Comparison of ENCODE assay signal across 1 cellular context in genomic region chr1:231039161-231040018, GRCh38.
TF ChIP-seq lines count a peak whose summit lies in the region.

No MANE protein-coding gene starts in this region.

TF ChIP-seq in HEK293, 187 proteins besides CTCF, POLR2A, EP300 and RAD21 (continued from another document and continues in another):
- TF ChIP-seq ZNF529 (tag by site-specific recombination; IDR thresholded peaks at IDR 0.05; ENCODE audit: insufficient replicate concordance) (no peak), SCRT1 (tag by site-specific recombination; IDR thresholded peaks at IDR 0.05; ENCODE audit: borderline replicate concordance) (no peak), MYNN (tag by site-specific recombination; IDR thresholded peaks at IDR 0.05; ENCODE audit: borderline replicate concordance) (no peak), SP3 (tag by site-specific recombination; IDR thresholded peaks at IDR 0.05) (peak; percentile 58), HOXD13 (CRISPR knock-in tag; IDR thresholded peaks at IDR 0.05; ENCODE audit: borderline replicate concordance) (no peak), HOXA7 (CRISPR knock-in tag; IDR thresholded peaks at IDR 0.05; ENCODE audit: borderline replicate concordance) (no peak), GFI1B (tag by site-specific recombination; IDR thresholded peaks at IDR 0.05) (no peak), ZBTB1 (tag by site-specific recombination; IDR thresholded peaks at IDR 0.05) (0 out of 2 replicates have a peak, but pooled peaks have one; percentile 30), ZFP69B (tag by site-specific recombination; IDR thresholded peaks at IDR 0.05) (no peak), ZBTB11 (tag by site-specific recombination; conservative IDR thresholded peaks at IDR 0.05; ENCODE audit: low read depth) (peak; percentile 83), IKZF3 (tag by site-specific recombination; IDR thresholded peaks at IDR 0.05) (0 out of 2 replicates have a peak, but pooled peaks have one; percentile 33), ZFHX2 (tag by site-specific recombination; conservative IDR thresholded peaks at IDR 0.05) (peak; percentile 69), ZNF76 (tag by site-specific recombination; IDR thresholded peaks at IDR 0.05; ENCODE audit: borderline replicate concordance, low read depth) (peak; percentile 21; the same call in 1 of the 2 replicates), ZNF544 (tag by site-specific recombination; IDR thresholded peaks at IDR 0.05) (no peak), ZNF146 (tag by site-specific recombination; IDR thresholded peaks at IDR 0.05) (no peak), ZNF501 (tag by site-specific recombination; IDR thresholded peaks at IDR 0.05) (peak; percentile 92), ZNF23 (tag by site-specific recombination; IDR thresholded peaks at IDR 0.05; ENCODE audit: borderline replicate concordance) (no peak), ZNF433 (tag by site-specific recombination; IDR thresholded peaks at IDR 0.05; ENCODE audit: low read depth) (no peak), ZNF571 (tag by site-specific recombination; IDR thresholded peaks at IDR 0.05) (no peak), ZNF335 (tag by site-specific recombination; conservative IDR thresholded peaks at IDR 0.05) (peak; percentile 97), ZNF658 (tag by site-specific recombination; IDR thresholded peaks at IDR 0.05) (no peak), ZNF560 (tag by site-specific recombination; IDR thresholded peaks at IDR 0.05; ENCODE audit: borderline replicate concordance) (no peak), WT1 (tag by site-specific recombination; IDR thresholded peaks at IDR 0.05) (peak; percentile 54; the same call in 1 of the 2 replicates), ZNF837 (tag by site-specific recombination; IDR thresholded peaks at IDR 0.05) (no peak), ZNF311 (tag by site-specific recombination; IDR thresholded peaks at IDR 0.05; ENCODE audit: borderline replicate concordance) (no peak), ZNF274 (IDR thresholded peaks at IDR 0.05; ENCODE audit: low read length) (no peak), ZNF274 (tag by site-specific recombination; IDR thresholded peaks at IDR 0.05; ENCODE audit: borderline replicate concordance) (no peak), ZBTB49 (tag by site-specific recombination; IDR thresholded peaks at IDR 0.05; ENCODE audit: low read depth) (no peak), ZNF558 (tag by site-specific recombination; IDR thresholded peaks at IDR 0.05) (no peak), ZNF777 (tag by site-specific recombination; IDR thresholded peaks at IDR 0.05; ENCODE audit: borderline replicate concordance) (no peak), ZNF37A (tag by site-specific recombination; IDR thresholded peaks at IDR 0.05) (no peak), ZNF677 (tag by site-specific recombination; IDR thresholded peaks at IDR 0.05) (0 out of 2 replicates have a peak, but pooled peaks have one; percentile 39), ZFP37 (tag by site-specific recombination; IDR thresholded peaks at IDR 0.05) (peak; percentile 94), SALL2 (tag by site-specific recombination; IDR thresholded peaks at IDR 0.05; ENCODE audit: borderline replicate concordance) (no peak), ZBTB7A (tag by site-specific recombination; IDR thresholded peaks at IDR 0.05; ENCODE audit: low read depth) (0 out of 2 replicates have a peak, but pooled peaks have one; percentile 57), SCRT2 (tag by site-specific recombination; IDR thresholded peaks at IDR 0.05) (no peak), MZF1 (tag by site-specific recombination; IDR thresholded peaks at IDR 0.05; ENCODE audit: borderline replicate concordance) (no peak), ZIC2 (tag by site-specific recombination; IDR thresholded peaks at IDR 0.05) (peak; percentile 46), ZNF555 (tag by site-specific recombination; conservative IDR thresholded peaks at IDR 0.05) (no peak), ZNF223 (tag by site-specific recombination; IDR thresholded peaks at IDR 0.05) (no peak), OVOL3 (tag by site-specific recombination; IDR thresholded peaks at IDR 0.05) (no peak), ZBTB17 (tag by site-specific recombination; IDR thresholded peaks at IDR 0.05) (peak; percentile 89), ZNF24 (tag by site-specific recombination; IDR thresholded peaks at IDR 0.05) (0 out of 2 replicates have a peak, but pooled peaks have one; percentile 65), ZNF521 (tag by site-specific recombination; IDR thresholded peaks at IDR 0.05) (no peak), ZNF629 (tag by site-specific recombination; IDR thresholded peaks at IDR 0.05) (peak; percentile 32; the same call in 1 of the 2 replicates)
- TF ChIP-seq, protein P1, sequence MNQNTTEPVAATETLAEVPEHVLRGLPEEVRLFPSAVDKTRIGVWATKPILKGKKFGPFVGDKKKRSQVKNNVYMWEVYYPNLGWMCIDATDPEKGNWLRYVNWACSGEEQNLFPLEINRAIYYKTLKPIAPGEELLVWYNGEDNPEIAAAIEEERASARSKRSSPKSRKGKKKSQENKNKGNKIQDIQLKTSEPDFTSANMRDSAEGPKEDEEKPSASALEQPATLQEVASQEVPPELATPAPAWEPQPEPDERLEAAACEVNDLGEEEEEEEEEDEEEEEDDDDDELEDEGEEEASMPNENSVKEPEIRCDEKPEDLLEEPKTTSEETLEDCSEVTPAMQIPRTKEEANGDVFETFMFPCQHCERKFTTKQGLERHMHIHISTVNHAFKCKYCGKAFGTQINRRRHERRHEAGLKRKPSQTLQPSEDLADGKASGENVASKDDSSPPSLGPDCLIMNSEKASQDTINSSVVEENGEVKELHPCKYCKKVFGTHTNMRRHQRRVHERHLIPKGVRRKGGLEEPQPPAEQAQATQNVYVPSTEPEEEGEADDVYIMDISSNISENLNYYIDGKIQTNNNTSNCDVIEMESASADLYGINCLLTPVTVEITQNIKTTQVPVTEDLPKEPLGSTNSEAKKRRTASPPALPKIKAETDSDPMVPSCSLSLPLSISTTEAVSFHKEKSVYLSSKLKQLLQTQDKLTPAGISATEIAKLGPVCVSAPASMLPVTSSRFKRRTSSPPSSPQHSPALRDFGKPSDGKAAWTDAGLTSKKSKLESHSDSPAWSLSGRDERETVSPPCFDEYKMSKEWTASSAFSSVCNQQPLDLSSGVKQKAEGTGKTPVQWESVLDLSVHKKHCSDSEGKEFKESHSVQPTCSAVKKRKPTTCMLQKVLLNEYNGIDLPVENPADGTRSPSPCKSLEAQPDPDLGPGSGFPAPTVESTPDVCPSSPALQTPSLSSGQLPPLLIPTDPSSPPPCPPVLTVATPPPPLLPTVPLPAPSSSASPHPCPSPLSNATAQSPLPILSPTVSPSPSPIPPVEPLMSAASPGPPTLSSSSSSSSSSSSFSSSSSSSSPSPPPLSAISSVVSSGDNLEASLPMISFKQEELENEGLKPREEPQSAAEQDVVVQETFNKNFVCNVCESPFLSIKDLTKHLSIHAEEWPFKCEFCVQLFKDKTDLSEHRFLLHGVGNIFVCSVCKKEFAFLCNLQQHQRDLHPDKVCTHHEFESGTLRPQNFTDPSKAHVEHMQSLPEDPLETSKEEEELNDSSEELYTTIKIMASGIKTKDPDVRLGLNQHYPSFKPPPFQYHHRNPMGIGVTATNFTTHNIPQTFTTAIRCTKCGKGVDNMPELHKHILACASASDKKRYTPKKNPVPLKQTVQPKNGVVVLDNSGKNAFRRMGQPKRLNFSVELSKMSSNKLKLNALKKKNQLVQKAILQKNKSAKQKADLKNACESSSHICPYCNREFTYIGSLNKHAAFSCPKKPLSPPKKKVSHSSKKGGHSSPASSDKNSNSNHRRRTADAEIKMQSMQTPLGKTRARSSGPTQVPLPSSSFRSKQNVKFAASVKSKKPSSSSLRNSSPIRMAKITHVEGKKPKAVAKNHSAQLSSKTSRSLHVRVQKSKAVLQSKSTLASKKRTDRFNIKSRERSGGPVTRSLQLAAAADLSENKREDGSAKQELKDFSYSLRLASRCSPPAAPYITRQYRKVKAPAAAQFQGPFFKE (tag by site-specific recombination; IDR thresholded peaks at IDR 0.05; ENCODE audit: borderline replicate concordance): peak; percentile 63; the same call in 1 of the 2 replicates
- TF ChIP-seq, protein P2, sequence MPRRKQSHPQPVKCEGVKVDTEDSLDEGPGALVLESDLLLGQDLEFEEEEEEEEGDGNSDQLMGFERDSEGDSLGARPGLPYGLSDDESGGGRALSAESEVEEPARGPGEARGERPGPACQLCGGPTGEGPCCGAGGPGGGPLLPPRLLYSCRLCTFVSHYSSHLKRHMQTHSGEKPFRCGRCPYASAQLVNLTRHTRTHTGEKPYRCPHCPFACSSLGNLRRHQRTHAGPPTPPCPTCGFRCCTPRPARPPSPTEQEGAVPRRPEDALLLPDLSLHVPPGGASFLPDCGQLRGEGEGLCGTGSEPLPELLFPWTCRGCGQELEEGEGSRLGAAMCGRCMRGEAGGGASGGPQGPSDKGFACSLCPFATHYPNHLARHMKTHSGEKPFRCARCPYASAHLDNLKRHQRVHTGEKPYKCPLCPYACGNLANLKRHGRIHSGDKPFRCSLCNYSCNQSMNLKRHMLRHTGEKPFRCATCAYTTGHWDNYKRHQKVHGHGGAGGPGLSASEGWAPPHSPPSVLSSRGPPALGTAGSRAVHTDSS (tag by site-specific recombination; IDR thresholded peaks at IDR 0.05): no peak
- TF ChIP-seq, protein P3, sequence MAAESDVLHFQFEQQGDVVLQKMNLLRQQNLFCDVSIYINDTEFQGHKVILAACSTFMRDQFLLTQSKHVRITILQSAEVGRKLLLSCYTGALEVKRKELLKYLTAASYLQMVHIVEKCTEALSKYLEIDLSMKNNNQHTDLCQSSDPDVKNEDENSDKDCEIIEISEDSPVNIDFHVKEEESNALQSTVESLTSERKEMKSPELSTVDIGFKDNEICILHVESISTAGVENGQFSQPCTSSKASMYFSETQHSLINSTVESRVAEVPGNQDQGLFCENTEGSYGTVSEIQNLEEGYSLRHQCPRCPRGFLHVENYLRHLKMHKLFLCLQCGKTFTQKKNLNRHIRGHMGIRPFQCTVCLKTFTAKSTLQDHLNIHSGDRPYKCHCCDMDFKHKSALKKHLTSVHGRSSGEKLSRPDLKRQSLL (tag by site-specific recombination; IDR thresholded peaks at IDR 0.05): no peak
- TF ChIP-seq, protein P4, sequence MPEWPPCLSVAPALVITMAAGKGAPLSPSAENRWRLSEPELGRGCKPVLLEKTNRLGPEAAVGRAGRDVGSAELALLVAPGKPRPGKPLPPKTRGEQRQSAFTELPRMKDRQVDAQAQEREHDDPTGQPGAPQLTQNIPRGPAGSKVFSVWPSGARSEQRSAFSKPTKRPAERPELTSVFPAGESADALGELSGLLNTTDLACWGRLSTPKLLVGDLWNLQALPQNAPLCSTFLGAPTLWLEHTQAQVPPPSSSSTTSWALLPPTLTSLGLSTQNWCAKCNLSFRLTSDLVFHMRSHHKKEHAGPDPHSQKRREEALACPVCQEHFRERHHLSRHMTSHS (tag by site-specific recombination; IDR thresholded peaks at IDR 0.05): no peak
- TF ChIP-seq, protein P5, sequence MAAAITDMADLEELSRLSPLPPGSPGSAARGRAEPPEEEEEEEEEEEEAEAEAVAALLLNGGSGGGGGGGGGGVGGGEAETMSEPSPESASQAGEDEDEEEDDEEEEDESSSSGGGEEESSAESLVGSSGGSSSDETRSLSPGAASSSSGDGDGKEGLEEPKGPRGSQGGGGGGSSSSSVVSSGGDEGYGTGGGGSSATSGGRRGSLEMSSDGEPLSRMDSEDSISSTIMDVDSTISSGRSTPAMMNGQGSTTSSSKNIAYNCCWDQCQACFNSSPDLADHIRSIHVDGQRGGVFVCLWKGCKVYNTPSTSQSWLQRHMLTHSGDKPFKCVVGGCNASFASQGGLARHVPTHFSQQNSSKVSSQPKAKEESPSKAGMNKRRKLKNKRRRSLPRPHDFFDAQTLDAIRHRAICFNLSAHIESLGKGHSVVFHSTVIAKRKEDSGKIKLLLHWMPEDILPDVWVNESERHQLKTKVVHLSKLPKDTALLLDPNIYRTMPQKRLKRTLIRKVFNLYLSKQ (tag by site-specific recombination; IDR thresholded peaks at IDR 0.05; ENCODE audit: borderline replicate concordance): no peak
